ENCODE assay signal across 8 cellular contexts in the genomic region with DNA sequence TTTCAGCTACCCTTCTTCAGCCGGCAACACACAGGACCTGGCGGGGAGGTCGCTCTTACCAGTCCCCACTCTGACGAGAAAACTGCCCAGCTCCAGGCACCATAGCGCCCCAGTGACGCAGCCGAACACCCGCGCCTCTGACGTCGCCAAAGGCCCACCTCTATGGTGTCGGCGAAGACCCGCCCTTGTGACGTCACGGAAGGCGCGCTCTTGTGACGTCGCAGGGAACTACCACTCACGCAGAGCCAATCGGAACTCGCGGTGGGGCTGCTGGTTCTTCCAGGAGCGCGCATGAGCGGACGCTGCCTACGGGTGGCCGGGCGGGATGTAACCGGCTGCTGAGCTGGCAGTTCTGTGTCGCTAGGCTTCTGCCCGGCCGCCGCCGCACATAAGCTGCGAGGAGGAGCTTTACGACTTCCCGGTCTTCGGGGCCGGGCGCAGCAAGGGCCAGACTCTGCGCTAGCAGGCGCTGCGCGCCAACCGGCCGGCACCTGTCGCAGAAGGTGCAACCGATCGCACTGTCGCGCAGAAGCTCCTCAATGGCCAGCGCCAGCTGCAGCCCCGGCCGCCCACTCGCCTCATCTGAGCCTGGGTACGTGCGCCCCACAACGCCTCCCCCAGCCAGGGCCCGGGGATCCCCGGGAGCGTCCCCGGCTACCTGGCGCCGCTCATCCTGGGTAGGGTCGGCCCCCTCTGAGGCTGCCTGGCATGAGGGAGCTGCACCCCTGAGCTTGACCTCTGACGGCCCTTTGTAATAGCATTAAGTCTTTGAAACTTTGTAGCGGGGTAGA.
DNase-seq lines count a peak whose midpoint lies in the region; ATAC-seq lines count a peak whose summit lies in the region.

No MANE protein-coding gene starts in this region.

- ATAC-seq in HG03439 (IDR thresholded peaks at IDR 0.05; ENCODE audit: unreplicated experiment), result peak; percentile 100

- peak overlapping the region; percentile 75 for H3K27ac ChIP-seq in cingulate gyrus (ENCODE audit: low read depth, low read length)

- DNase-seq in Ammon's horn (ENCODE audit: low spot score), result peak; percentile 99
- DNase-seq in GM19238 (ENCODE audit: insufficient read length, low spot score), result peak; percentile 72
- DNase-seq in NCI-H510A (lab: John Stamatoyannopoulos, UW), result peak; percentile 93
- peak; percentile 99 to 100 for DNase-seq in activated CD4-positive, alpha-beta T cell treated with anti-CD3 and anti-CD28 coated beads for 24 hours (ENCODE audit: low read depth in 2 of 2)
- peak; percentile 99 for DNase-seq in kidney tubule cell (ENCODE audit: low spot score)
- peak; percentile 99 for DNase-seq in stimulated activated CD4-positive, alpha-beta T cell treated with anti-CD3 and anti-CD28 coated beads, Interleukin-1b, Interleukin-23, amount 100 ng/mL, for 1 hour (ENCODE audit: low read depth in 2 of 2)

Comparison
In these comparisons a context has a peak if more than half of its experiments do, and no peak if none do; other contexts are left out.
1. Peak in every context shown above with its lines: DNase-seq, ATAC-seq and H3K27ac ChIP-seq.